In genomic region chr15:26697913-26698312, GRCh38 we compare ENCODE assay signal across 23 cellular contexts.
DNase-seq lines count a peak whose midpoint lies in the region; ATAC-seq, FAIRE-seq and TF ChIP-seq lines count a peak whose summit lies in the region.
"Had no signal": no experiment of that assay in that cellular context is flagged by ENCODE, and none has a peak within 500 bp of the region (broad histone marks: within the 10 kb centered on the region; RNA-seq: fewer than 3 reads in every experiment).

No MANE protein-coding gene starts in this region.

- no peak for ATAC-seq in GM19035 (IDR thresholded peaks at IDR 0.05; ENCODE audit: unreplicated experiment)
- ATAC-seq: HepG2 had no signal

- TF ChIP-seq POLR2A in H1 (IDR thresholded peaks at IDR 0.05; ENCODE audit: control extremely low read depth in 1 of 2, low read depth in 2 of 2, low read length in 2 of 2): no peak

- H3K27me3 ChIP-seq in H1 (replicated peaks in 1 of 4; ENCODE audit: control insufficient read depth in 3 of 4, extremely low read depth in 1 of 4, insufficient read depth in 3 of 4, low read length in 3 of 4): no peaks in the 10 kb centered on the region
- H3K27me3 ChIP-seq in osteoblast (ENCODE audit: insufficient read depth, low read length): no peaks in the 10 kb centered on the region

- no peak overlapping the region for H3K23ac ChIP-seq in H1 (ENCODE audit: insufficient read length)

- no peak overlapping the region for H2BK5ac ChIP-seq in H1 (ENCODE audit: low read depth, low read length)

- H3K9ac ChIP-seq in H1 (replicated peaks in 1 of 4; ENCODE audit: extremely low read depth in 1 of 4, low read depth in 3 of 4, low read length in 3 of 4): no peak overlapping the region

- H3K9me3 ChIP-seq in H1 (ENCODE audit: insufficient read depth in 2 of 2, low read depth in 1 of 2, low read length in 1 of 2): peaks cover 7 to 11% of the 10 kb centered on the region in 2 experiments; a peak in 2 of 4 replicates
- H3K9me3 ChIP-seq in osteoblast (ENCODE audit: low read depth, low read length): peaks cover 3% of the 10 kb centered on the region
- H3K9me3 ChIP-seq: Caco-2 had no signal

- peaks cover 0 to 98% of the 10 kb centered on the region in 2 experiments; a peak in 3 of 4 replicates for H3K79me2 ChIP-seq in H1 (ENCODE audit: control insufficient read depth in 1 of 2, insufficient read depth in 2 of 2, low read length in 2 of 2)
- no peaks in the 10 kb centered on the region for H3K79me2 ChIP-seq in osteoblast (ENCODE audit: insufficient read depth, low read length)

- no peak overlapping the region for H2AFZ ChIP-seq in H1 (ENCODE audit: low read length)
- no peak overlapping the region for H2AFZ ChIP-seq in osteoblast (ENCODE audit: low read length)

- DNase-seq in Ammon's horn (ENCODE audit: low spot score): peak; percentile 42
- DNase-seq in NCI-H2171 treated with DMSO at 0.1 percent for 48 hours (lab: John Stamatoyannopoulos, UW): peak; percentile 83
- DNase-seq in NCI-H82 (lab: John Stamatoyannopoulos, UW): peak; percentile 70
- DNase-seq in H1 (ENCODE audit: low read depth in 1 of 2, low spot score in 2 of 2): no peak
- no peak for DNase-seq in activated T-cell treated with anti-CD3 and anti-CD28 coated beads for 4 hours
- no peak for DNase-seq in COLO668 (lab: John Stamatoyannopoulos, UW; ENCODE audit: unreplicated experiment)
- no peak for DNase-seq in osteoblast (ENCODE audit: insufficient read length, low spot score, missing footprints)
- DNase-seq: Caco-2, DMS53, EL, HFFc6, KBM-7, NCI-H1105 treated with DMSO at 0.1 percent for 48 hours, NCI-H187 treated with DMSO at 0.1 percent for 48 hours, NCI-H526, OCI-M1, Right ventricle myocardium superior had no signal

- POLR2A ChIA-PET in H1 (lab: Charles Lee; ENCODE audit: partially characterized antibody): interaction anchor here (0.8 kb wide), 1 partner anchor 9 kb away, joined by 3 read pairs; no protein-coding TSS in a partner anchor

- H3K36me3 ChIP-seq in H1 (ENCODE audit: control insufficient read depth in 2 of 4, insufficient read depth in 4 of 4, low read length in 3 of 4) (peaks cover 0 to 4% (median 2%) of the 10 kb centered on the region in 4 experiments; a peak in 2 of 8 replicates), osteoblast (ENCODE audit: insufficient read depth, low read length) (no peaks in the 10 kb centered on the region)

- H3K4me3 ChIP-seq in H1 (ENCODE audit: extremely low read depth in 1 of 4, insufficient read depth in 2 of 4, low read depth in 3 of 4, low read length in 4 of 4) (no peak overlapping the region), osteoblast (ENCODE audit: insufficient read depth, low read length) (no peak overlapping the region)
- H3K4me3 ChIP-seq: SK-N-MC had no signal

- H3K4me1 ChIP-seq in H1 (replicated peaks in 1 of 4; ENCODE audit: control insufficient read depth in 3 of 4, insufficient read depth in 4 of 4, low read length in 3 of 4) (peaks cover 0 to 14% (median 7%) of the 10 kb centered on the region in 4 experiments; a peak in 4 of 7 replicates), osteoblast (ENCODE audit: insufficient read depth, low read length) (no peaks in the 10 kb centered on the region)
- H3K4me1 ChIP-seq: Caco-2 had no signal

- peaks cover 4% of the 10 kb centered on the region; the same call in 1 of the 2 replicates for H3K79me1 ChIP-seq in H1 (ENCODE audit: low read depth, low read length)

- H4K20me1 ChIP-seq in H1 (replicated peaks in 1 of 2; ENCODE audit: control insufficient read depth in 1 of 2, insufficient read depth in 2 of 2, low read length in 2 of 2) (peaks cover 0 to 2% of the 10 kb centered on the region in 2 experiments), osteoblast (ENCODE audit: insufficient read depth, low read length) (no peaks in the 10 kb centered on the region)

- no peak overlapping the region for H4K5ac ChIP-seq in H1 (ENCODE audit: insufficient read length, low read depth, low read length)

- H4K91ac ChIP-seq in H1 (replicated peaks; ENCODE audit: insufficient read length, low read length): peak overlapping the region; percentile 12

- 83% methylated on average over 6 of the region's 6 CpGs; no CpG with 5 or more reads in 1 of the 2 experiments for WGBS in H1 (ENCODE audit: extremely low coverage in 1 of 2, insufficient coverage in 1 of 2, insufficient read length in 1 of 2, insufficient replicate concordance in 2 of 2, low coverage in 1 of 2, low lambda C conversion rate in 2 of 2, missing lambda C conversion rate in 1 of 2), 2 experiments

- TF ChIP-seq CTCF in H1 (IDR thresholded peaks at IDR 0.05; ENCODE audit: control extremely low read depth in 1 of 3, insufficient read depth in 1 of 3, low read depth in 1 of 3, low read length in 3 of 3) (no peak), osteoblast (IDR thresholded peaks at IDR 0.05; ENCODE audit: extremely low read depth, low read depth, low read length) (no peak)

- H2AK5ac ChIP-seq in H1 (ENCODE audit: low read depth, low read length): no peak overlapping the region

- H3K56ac ChIP-seq in H1 (replicated peaks; ENCODE audit: insufficient read length, low read depth, low read length): no peak overlapping the region

- H3K18ac ChIP-seq in H1 (ENCODE audit: extremely low read depth, low read length): no peak overlapping the region

- no peak overlapping the region for H2BK15ac ChIP-seq in H1 (ENCODE audit: low read length)

- CTCF ChIA-PET in H1 (lab: Charles Lee; ENCODE audit: partially characterized antibody): interaction anchor here (1.1 kb wide), 1 partner anchor 14 kb away, joined by 5 read pairs; no protein-coding TSS in a partner anchor

- H2BK20ac ChIP-seq in H1 (ENCODE audit: low read length): no peak overlapping the region

- no peak overlapping the region for H4K8ac ChIP-seq in H1 (ENCODE audit: extremely low read depth, insufficient read depth, low read length)

- H2BK12ac ChIP-seq in H1 (ENCODE audit: low read depth, low read length): no peak overlapping the region

- H3K27ac ChIP-seq in H1 (ENCODE audit: low read depth, low read length) (no peak overlapping the region), osteoblast (ENCODE audit: low read depth, low read length) (no peak overlapping the region)
- H3K27ac ChIP-seq: 22Rv1, SK-N-MC had no signal

- H3K4me2 ChIP-seq in H1 (ENCODE audit: insufficient read depth in 1 of 2, low read depth in 2 of 2, low read length in 2 of 2) (no peak overlapping the region), osteoblast (ENCODE audit: insufficient read depth, low read length) (no peak overlapping the region)

- TF ChIP-seq RAD21 in H1 (IDR thresholded peaks at IDR 0.05 in 1 of 2, conservative IDR thresholded peaks at IDR 0.05 in 1 of 2; ENCODE audit: low read depth in 2 of 2, low read length in 2 of 2): no peak

- H3K23me2 ChIP-seq in H1 (ENCODE audit: low read depth, low read length): no peaks in the 10 kb centered on the region

- no peak overlapping the region for H3K14ac ChIP-seq in H1 (ENCODE audit: insufficient read length)

- TF ChIP-seq EP300 in H1 (IDR thresholded peaks at IDR 0.05; ENCODE audit: borderline replicate concordance in 1 of 2, low read depth in 2 of 2, low read length in 2 of 2): no peak

- no peak overlapping the region for H3K4ac ChIP-seq in H1 (replicated peaks; ENCODE audit: insufficient read length, low read depth, low read length)

- H2BK120ac ChIP-seq in H1 (replicated peaks; ENCODE audit: low read depth, low read length): no peak overlapping the region

- no peak for FAIRE-seq in H1 (lab: Jason Lieb, UNC)
- FAIRE-seq: GM12891, H54, HepG2 had no signal

TF ChIP-seq in H1, 55 proteins besides CTCF, POLR2A, EP300 and RAD21 (continues in another document):
- no peak for TF ChIP-seq SIRT6 (IDR thresholded peaks at IDR 0.05; ENCODE audit: low read length)
- no peak for TF ChIP-seq NRF1 (IDR thresholded peaks at IDR 0.05; ENCODE audit: low read depth, low read length)

Comparison
In these comparisons a context has a peak if more than half of its experiments do, and no peak if none do; other contexts are left out.
1. DNase-seq: peak in Ammon's horn (single experiment), NCI-H2171 treated with DMSO at 0.1 percent for 48 hours (single experiment) and NCI-H82 (single experiment); none in H1 (0 of 2), activated T-cell treated with anti-CD3 and anti-CD28 coated beads for 4 hours (single experiment), COLO668 (single experiment) and osteoblast (single experiment).